In genomic region chr12:122078141-122079037, GRCh38 we compare ENCODE assay signal across 8 cellular contexts. TPM values are rescaled to one million over a fixed set of nuclear protein-coding genes. Genes with fewer than 3 reads are reported as not detected.
DNase-seq lines count a peak whose midpoint lies in the region; ATAC-seq and TF ChIP-seq lines count a peak whose summit lies in the region.

TSS of gene MLXIP (plus strand) at chr12:122078756. CDS start at chr12:122078854, 98 bp downstream.

- no peaks in the 10 kb centered on the region for H3K27me3 ChIP-seq in heart left ventricle

- H3K36me3 ChIP-seq in heart left ventricle: no peaks in the 10 kb centered on the region

- ATAC-seq in HG02763 (IDR thresholded peaks at IDR 0.05; ENCODE audit: unreplicated experiment): peak; percentile 81
- peak; percentile 80 to 83 (median 82) for ATAC-seq in T-cell (replicated peaks in 1 of 4)
- ATAC-seq in heart left ventricle: peak; percentile 79 to 94 (median 88)

- H3K27me3 Mint-ChIP-seq in T-cell: no peaks in the 10 kb centered on the region
- H3K27me3 Mint-ChIP-seq in progenitor cell of endocrine pancreas: peaks cover 27% of the 10 kb centered on the region

- H3K4me1 Mint-ChIP-seq in T-cell (peaks cover 36 to 43% (median 39%) of the 10 kb centered on the region in 3 donors), progenitor cell of endocrine pancreas (ENCODE audit: low read depth) (peaks cover 27% of the 10 kb centered on the region)

- peak; percentile 94 for DNase-seq in NCI-H1436 (lab: John Stamatoyannopoulos, UW)
- DNase-seq in T-cell: peak; percentile 64 to 89 (median 80)
- DNase-seq in heart left ventricle: peak; percentile 95 to 97 (median 95)
- DNase-seq in progenitor cell of endocrine pancreas (ENCODE audit: low spot score, unreplicated experiment): peak; percentile 81
- peak; percentile 95 for DNase-seq in ureter (ENCODE audit: low spot score)

- H3K9me3 Mint-ChIP-seq in T-cell: no peaks in the 10 kb centered on the region
- no peaks in the 10 kb centered on the region for H3K9me3 Mint-ChIP-seq in progenitor cell of endocrine pancreas (ENCODE audit: low read depth)

- TF ChIP-seq CTCF in GM12875 (IDR thresholded peaks at IDR 0.05; ENCODE audit: borderline replicate concordance, insufficient read depth, low read depth, low read length): no peak
- TF ChIP-seq CTCF in heart left ventricle (IDR thresholded peaks at IDR 0.05): no peak
- no peak for TF ChIP-seq CTCF in progenitor cell of endocrine pancreas (IDR thresholded peaks at IDR 0.05; ENCODE audit: unreplicated experiment)

- H3K4me3 Mint-ChIP-seq in T-cell (peak within 1 kb of the TSS; percentile 86 to 92 (median 92)), progenitor cell of endocrine pancreas (ENCODE audit: low read depth) (peak within 1 kb of the TSS; percentile 85)

- H3K36me3 Mint-ChIP-seq in T-cell: no peaks in the 10 kb centered on the region
- H3K36me3 Mint-ChIP-seq in progenitor cell of endocrine pancreas (ENCODE audit: insufficient read depth): peaks cover 2% of the 10 kb centered on the region

- TF ChIP-seq POLR2A in heart left ventricle (IDR thresholded peaks at IDR 0.05): peak; percentile 87 to 92

- H3K4me3 ChIP-seq in GM12875 (ENCODE audit: low read depth, low read length): peak within 1 kb of the TSS; percentile 65
- peak within 1 kb of the TSS; percentile 32 to 94 (median 74) for H3K4me3 ChIP-seq in heart left ventricle

- H3K27ac ChIP-seq in adipose tissue (ENCODE audit: low read depth, low read length) (peak within 1 kb of the TSS; percentile 32), heart left ventricle (peak within 1 kb of the TSS; percentile 53 to 95 (median 86))

- intact Hi-C loops in heart left ventricle (cut with DNase I): loop anchor here in 1 of 10 donors (5.0 kb wide), 1 partner anchor 39 kb away; no protein-coding TSS in a partner anchor

- WGBS in adipose tissue, 3 donors: 0 to 1% (median 1%) methylated on average over 84 to 114 of the region's 114 CpGs
- WGBS in heart left ventricle, 4 donors: 0 to 1% (median 0%) methylated on average over 37 to 114 of the region's 114 CpGs

- CTCF ChIA-PET in T-cell (lab: Charles Lee): interaction anchor here in 1 of 2 donors (0.6 to 0.8 kb wide), 4 partner anchors 12 to 1741 kb away, joined by 3 to 5 read pairs (median 4); no protein-coding TSS in a partner anchor

- H3K27ac Mint-ChIP-seq in T-cell (peak within 1 kb of the TSS; percentile 92 to 97), progenitor cell of endocrine pancreas (peak within 1 kb of the TSS; percentile 81)

- no peaks in the 10 kb centered on the region for H3K9me3 ChIP-seq in heart left ventricle

- POLR2A ChIA-PET in T-cell (lab: Charles Lee): interaction anchor here in 1 of 2 donors (0.6 kb wide), 1 partner anchor 26 kb away, joined by 3 read pairs; no protein-coding TSS in a partner anchor

- peaks cover 7 to 55% (median 38%) of the 10 kb centered on the region in 12 donors for H3K4me1 ChIP-seq in heart left ventricle

RNA-seq across cellular contexts. Expression of gene MLXIP, which starts in this region (rescaled TPM):
- total RNA-seq in T-cell (100 to 1,000 TPM in 2 of 5 donors, 10 to 100 TPM in 3; 87.9 to 113 (median 98.3) TPM), heart left ventricle (10 to 100 TPM; 14.3 to 39.6 (median 22.7) TPM), progenitor cell of endocrine pancreas (48.6 and 48.7 TPM in 2 replicates), ureter (72.2 TPM)
- polyA plus RNA-seq in adipose tissue (10 to 100 TPM; 20.8 to 33.2 (median 30.7) TPM), heart left ventricle (10 to 100 TPM; 19.8 to 31.7 TPM)

Comparison
In these comparisons a context has a peak if more than half of its experiments do, and no peak if none do; other contexts are left out.
1. Peak in every context shown above with its lines: DNase-seq, ATAC-seq, H3K4me3 ChIP-seq and H3K27ac ChIP-seq.